In the genomic region with DNA sequence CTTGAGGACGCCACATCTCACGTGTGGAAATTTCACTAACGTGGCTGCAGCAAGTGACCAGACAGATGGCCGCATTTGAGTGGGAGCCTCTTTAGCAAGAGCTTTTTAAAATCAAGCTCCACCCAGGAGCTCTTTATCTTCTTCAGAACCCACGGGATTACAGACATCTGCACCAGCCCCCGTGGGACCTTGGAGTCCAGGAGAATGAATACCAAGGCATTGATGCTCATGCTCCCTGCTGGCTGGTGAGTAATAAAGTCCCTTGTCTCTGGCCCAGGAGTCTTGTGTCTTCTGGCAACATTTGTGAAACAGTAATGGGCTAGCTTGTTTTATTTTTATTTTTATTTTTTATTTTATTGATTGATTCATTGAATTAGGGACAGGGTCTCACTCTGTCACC, we compare ENCODE assay signal across 21 cellular contexts.
"Had no signal": no experiment of that assay in that cellular context is flagged by ENCODE, and none has a peak within 500 bp of the region (broad histone marks: within the 10 kb centered on the region; RNA-seq: fewer than 3 reads in every experiment).

No MANE protein-coding gene starts in this region.

- DNase-seq: activated CD4-positive, alpha-beta T cell treated with anti-CD3 and anti-CD28 coated beads for 1 hour; activated CD4-positive, alpha-beta T cell treated with anti-CD3 and anti-CD28 coated beads, Interleukin-2, amount 50 U/mL, for 1 hour; activated CD8-positive, alpha-beta T cell treated with anti-CD3 and anti-CD28 coated beads for 36 hours; activated gamma-delta T cell treated with Interleukin-2 at 50 U/mL for 16 hours; activated naive CD4-positive, alpha-beta T cell treated with anti-CD3 and anti-CD28 coated beads, Interleukin-2, amount 50 U/mL, for 16 hours; activated T-cell treated with anti-CD3 and anti-CD28 coated beads, Interleukin-2, amount 50 U/mL, for 4 hours; amniotic stem cell; central memory CD4-positive, alpha-beta T cell; dermis blood vessel endothelial cell; effector CD4-positive, alpha-beta T cell; gastrocnemius medialis; glutamatergic neuron; left ventricle myocardium inferior; mucosa of descending colon; right cardiac atrium; spleen; stimulated activated naive CD4-positive, alpha-beta T cell treated with Interleukin-2 at 50 U/mL for 16 hours; T1000; transverse colon had no signal

- H3K27ac ChIP-seq: esophagus muscularis mucosa, gastrocnemius medialis, left ventricle myocardium inferior, spleen, transverse colon had no signal

- H3K4me3 ChIP-seq: esophagus muscularis mucosa, gastrocnemius medialis, left ventricle myocardium inferior, lung, mucosa of descending colon, spleen, transverse colon had no signal

- H3K9me3 ChIP-seq: esophagus muscularis mucosa, gastrocnemius medialis, left ventricle myocardium inferior, mucosa of descending colon, transverse colon had no signal

- H3K27me3 ChIP-seq: esophagus muscularis mucosa, gastrocnemius medialis, transverse colon had no signal

- H3K36me3 ChIP-seq: esophagus muscularis mucosa, gastrocnemius medialis, left ventricle myocardium inferior, spleen, transverse colon had no signal
